ENCODE assay signal across 19 cellular contexts in the genomic region with DNA sequence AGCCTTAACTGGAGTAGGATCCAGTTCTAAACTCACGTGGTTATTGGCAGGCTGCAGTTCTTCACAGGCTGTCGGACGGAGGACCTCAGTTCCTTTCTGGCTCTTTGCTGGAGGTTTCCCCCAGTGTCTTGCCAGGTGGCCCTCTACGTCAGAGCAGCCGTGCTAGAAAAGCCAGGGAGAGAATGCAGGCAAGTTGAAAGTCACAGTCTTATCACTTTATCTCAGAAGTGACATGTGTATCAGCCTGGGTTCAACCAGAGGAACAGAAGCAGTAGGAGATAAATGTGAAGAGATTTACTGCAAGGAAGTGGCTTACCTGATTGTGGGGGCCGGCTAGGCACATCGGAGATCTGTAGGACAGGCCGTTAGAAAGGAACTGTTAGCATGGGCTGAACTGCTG.
DNase-seq lines count a peak whose midpoint lies in the region; ATAC-seq and TF ChIP-seq lines count a peak whose summit lies in the region.
"Had no signal": no experiment of that assay in that cellular context is flagged by ENCODE, and none has a peak within 500 bp of the region (broad histone marks: within the 10 kb centered on the region; RNA-seq: fewer than 3 reads in every experiment).

No MANE protein-coding gene starts in this region.

- CTCF ChIA-PET in T-cell (lab: Charles Lee) = no interaction called here

- no peak for TF ChIP-seq CTCF in natural killer cell (IDR thresholded peaks at IDR 0.05)

- H3K27ac ChIP-seq in thymus (ENCODE audit: low read depth) = peak overlapping the region; percentile 88
- H3K27ac ChIP-seq: left ventricle myocardium inferior, neutrophil, SK-N-MC, spleen, upper lobe of left lung had no signal

- peak overlapping the region; percentile 55 for H3K4me3 ChIP-seq in thymus (ENCODE audit: low read length)
- H3K4me3 ChIP-seq: left ventricle myocardium inferior, MG63, SK-N-MC, spleen, upper lobe of left lung had no signal

- H3K27me3 ChIP-seq in thymus (ENCODE audit: control insufficient read depth, insufficient read depth) = no peaks in the 10 kb centered on the region
- H3K27me3 ChIP-seq: upper lobe of left lung had no signal

- 10% methylated on average over 8 of the region's 8 CpGs for WGBS in thymus

- POLR2A ChIA-PET in T-cell (lab: Charles Lee) = no interaction called here

- H3K27me3 Mint-ChIP-seq in natural killer cell (ENCODE audit: low read depth in 2 of 2) (peaks cover 12 to 63% of the 10 kb centered on the region in 2 donors), T-cell (peaks cover 0 to 8% of the 10 kb centered on the region in 2 donors)
- H3K27me3 Mint-ChIP-seq in natural killer cell treated with Interleukin-12 subunit alpha and Interleukin-12 subunit beta and Interleukin-15 and Interleukin-18, amount 100 ng/mL, for 72 hours = peaks cover 33 to 40% of the 10 kb centered on the region in 2 donors
- H3K27me3 Mint-ChIP-seq in activated naive CD8-positive, alpha-beta T cell = no peaks in the 10 kb centered on the region

- H3K9me3 Mint-ChIP-seq in natural killer cell (no peaks in the 10 kb centered on the region), T-cell (no peaks in the 10 kb centered on the region)
- H3K9me3 Mint-ChIP-seq in natural killer cell treated with Interleukin-12 subunit alpha and Interleukin-12 subunit beta and Interleukin-15 and Interleukin-18, amount 100 ng/mL, for 72 hours = no peaks in the 10 kb centered on the region
- no peaks in the 10 kb centered on the region for H3K9me3 Mint-ChIP-seq in activated naive CD8-positive, alpha-beta T cell (ENCODE audit: low read depth)
- H3K9me3 Mint-ChIP-seq: stimulated activated naive B cell treated with anti-CD40 and anti-IgM and Interleukin-4, amounts not matched to agents 10 μg/mL and 1 μg/mL and 100 μg/mL, for 72 hours had no signal

- H3K4me3 Mint-ChIP-seq in natural killer cell (no peak overlapping the region), T-cell (peak overlapping the region in 2 of 3 donors; percentile 42 to 52)
- no peak overlapping the region for H3K4me3 Mint-ChIP-seq in natural killer cell treated with Interleukin-12 subunit alpha and Interleukin-12 subunit beta and Interleukin-15 and Interleukin-18, amount 100 ng/mL, for 72 hours
- peak overlapping the region; percentile 62 for H3K4me3 Mint-ChIP-seq in activated naive CD8-positive, alpha-beta T cell
- H3K4me3 Mint-ChIP-seq: stimulated activated naive B cell treated with anti-CD40 and anti-IgM and Interleukin-4, amounts not matched to agents 10 μg/mL and 1 μg/mL and 100 μg/mL, for 72 hours had no signal

- H3K4me1 ChIP-seq in thymus (ENCODE audit: control insufficient read depth, insufficient read depth, low read length) = peaks cover 34% of the 10 kb centered on the region
- H3K4me1 ChIP-seq: Caco-2, left ventricle myocardium inferior, spleen, upper lobe of left lung had no signal

- DNase-seq in natural killer cell = no peak
- DNase-seq in natural killer cell treated with Interleukin-12 subunit alpha and Interleukin-12 subunit beta and Interleukin-15 and Interleukin-18, amount 100 ng/mL, for 72 hours (ENCODE audit: low spot score) = no peak
- peak in 31 of 34 experiments; percentile 28 to 72 (median 54) for DNase-seq in T-cell
- no peak for DNase-seq in NCI-H2227 treated with DMSO at 0.1 percent for 48 hours (lab: John Stamatoyannopoulos, UW)
- DNase-seq: amniotic stem cell; Caco-2; caudate nucleus; glutamatergic neuron; left ventricle myocardium inferior; MG63; NCI-H146; spleen; stimulated activated naive B cell treated with anti-CD40 and anti-IgM and Interleukin-4, amounts not matched to agents 10 μg/mL and 1 μg/mL and 100 μg/mL, for 72 hours; upper lobe of left lung had no signal

- H3K27ac Mint-ChIP-seq in natural killer cell (no peak overlapping the region), T-cell (peak overlapping the region; percentile 90)
- H3K27ac Mint-ChIP-seq in natural killer cell treated with Interleukin-12 subunit alpha and Interleukin-12 subunit beta and Interleukin-15 and Interleukin-18, amount 100 ng/mL, for 72 hours = no peak overlapping the region
- peak overlapping the region; percentile 85 for H3K27ac Mint-ChIP-seq in activated naive CD8-positive, alpha-beta T cell
- H3K27ac Mint-ChIP-seq: stimulated activated naive B cell treated with anti-CD40 and anti-IgM and Interleukin-4, amounts not matched to agents 10 μg/mL and 1 μg/mL and 100 μg/mL, for 72 hours had no signal

- H3K4me1 Mint-ChIP-seq in natural killer cell = no peaks in the 10 kb centered on the region
- no peaks in the 10 kb centered on the region for H3K4me1 Mint-ChIP-seq in natural killer cell treated with Interleukin-12 subunit alpha and Interleukin-12 subunit beta and Interleukin-15 and Interleukin-18, amount 100 ng/mL, for 72 hours (ENCODE audit: low read depth in 2 of 2)
- peaks cover 23 to 34% (median 34%) of the 10 kb centered on the region in 3 donors for H3K4me1 Mint-ChIP-seq in T-cell
- peaks cover 31% of the 10 kb centered on the region for H3K4me1 Mint-ChIP-seq in activated naive CD8-positive, alpha-beta T cell (ENCODE audit: low read depth)
- H3K4me1 Mint-ChIP-seq: stimulated activated naive B cell treated with anti-CD40 and anti-IgM and Interleukin-4, amounts not matched to agents 10 μg/mL and 1 μg/mL and 100 μg/mL, for 72 hours had no signal

- H3K36me3 ChIP-seq in thymus (ENCODE audit: control insufficient read depth, insufficient read depth) = no peaks in the 10 kb centered on the region
- H3K36me3 ChIP-seq: left ventricle myocardium inferior, MG63, neutrophil, spleen, upper lobe of left lung had no signal

- ATAC-seq in natural killer cell (peak in 2 of 3 donors; percentile 37 to 42), T-cell (replicated peaks in 1 of 4) (peak; percentile 67 to 98 (median 86)), HG02938 (IDR thresholded peaks at IDR 0.05; ENCODE audit: unreplicated experiment) (no peak)
- no peak for ATAC-seq in natural killer cell treated with Interleukin-12 subunit alpha and Interleukin-12 subunit beta and Interleukin-15 and Interleukin-18, amount 100 ng/mL, for 72 hours
- ATAC-seq: stimulated activated naive B cell treated with anti-CD40 and anti-IgM and Interleukin-4, amounts not matched to agents 10 μg/mL and 1 μg/mL and 100 μg/mL, for 72 hours had no signal

- H3K36me3 Mint-ChIP-seq in natural killer cell (no peaks in the 10 kb centered on the region), T-cell (no peaks in the 10 kb centered on the region)
- H3K36me3 Mint-ChIP-seq in natural killer cell treated with Interleukin-12 subunit alpha and Interleukin-12 subunit beta and Interleukin-15 and Interleukin-18, amount 100 ng/mL, for 72 hours = no peaks in the 10 kb centered on the region
- no peaks in the 10 kb centered on the region for H3K36me3 Mint-ChIP-seq in activated naive CD8-positive, alpha-beta T cell
- H3K36me3 Mint-ChIP-seq: stimulated activated naive B cell treated with anti-CD40 and anti-IgM and Interleukin-4, amounts not matched to agents 10 μg/mL and 1 μg/mL and 100 μg/mL, for 72 hours had no signal

- intact Hi-C loops in natural killer cell (cut with micrococcal nuclease) = no loop called here

- no peaks in the 10 kb centered on the region for H3K9me3 ChIP-seq in thymus (ENCODE audit: control insufficient read depth)
- H3K9me3 ChIP-seq: Caco-2, left ventricle myocardium inferior, MG63, neutrophil, spleen, upper lobe of left lung had no signal

Comparison
In these comparisons a context has a peak if more than half of its experiments do, and no peak if none do; other contexts are left out.
1. ATAC-seq: peak in natural killer cell (2 of 3) and T-cell (4 of 4); none in natural killer cell treated with Interleukin-12 subunit alpha and Interleukin-12 subunit beta and Interleukin-15 and Interleukin-18, amount 100 ng/mL, for 72 hours (0 of 2) and HG02938 (single experiment).
2. DNase-seq: peak in T-cell (31 of 34); none in natural killer cell (single experiment), natural killer cell treated with Interleukin-12 subunit alpha and Interleukin-12 subunit beta and Interleukin-15 and Interleukin-18, amount 100 ng/mL, for 72 hours (single experiment) and NCI-H2227 treated with DMSO at 0.1 percent for 48 hours (single experiment).
3. H3K27ac Mint-ChIP-seq: peak in T-cell (2 of 2) and activated naive CD8-positive, alpha-beta T cell (single experiment); none in natural killer cell (0 of 2) and natural killer cell treated with Interleukin-12 subunit alpha and Interleukin-12 subunit beta and Interleukin-15 and Interleukin-18, amount 100 ng/mL, for 72 hours (0 of 2).
4. H3K4me3 Mint-ChIP-seq: peak in T-cell (2 of 3) and activated naive CD8-positive, alpha-beta T cell (single experiment); none in natural killer cell (single experiment) and natural killer cell treated with Interleukin-12 subunit alpha and Interleukin-12 subunit beta and Interleukin-15 and Interleukin-18, amount 100 ng/mL, for 72 hours (single experiment).